8 cellular contexts compared by ENCODE assay signal in the genomic region with DNA sequence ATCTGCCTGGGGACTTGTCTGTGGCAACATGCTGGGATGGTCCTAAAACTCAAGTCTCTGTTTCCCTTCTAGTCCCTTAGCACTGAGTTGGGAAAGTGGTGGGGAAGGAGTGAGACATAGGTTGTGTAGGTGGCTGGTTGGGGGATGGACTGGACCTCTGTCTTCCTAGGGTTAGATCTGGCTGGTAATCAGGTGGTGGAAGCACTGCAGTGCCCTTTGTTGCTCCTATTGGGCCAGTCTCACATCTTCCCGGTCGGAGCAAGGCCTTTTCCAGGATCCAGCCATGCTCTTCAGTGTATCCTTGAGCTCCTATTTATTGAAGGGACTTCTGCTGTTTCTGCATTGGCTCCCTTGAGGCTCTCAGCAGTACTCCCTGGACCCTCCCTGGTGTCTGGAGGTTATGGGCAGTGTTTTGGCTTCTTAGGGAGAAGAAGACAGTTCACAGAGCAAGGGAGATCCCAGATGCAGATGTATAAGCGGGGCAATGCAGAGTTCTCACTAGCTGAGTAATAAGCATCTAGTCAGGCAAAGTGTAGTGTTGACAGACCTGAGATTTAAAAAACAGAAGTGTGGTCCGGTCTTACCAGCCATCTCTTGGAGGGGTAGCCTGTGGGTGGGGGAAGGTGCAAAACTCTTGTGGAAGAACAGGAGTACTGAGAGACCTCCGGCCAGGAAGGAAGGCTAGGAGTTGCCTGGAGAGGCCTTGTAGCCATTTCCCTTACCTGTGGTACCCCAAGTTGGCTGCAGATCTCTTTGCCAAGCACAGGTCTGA. TPM values are rescaled to one million over a fixed set of nuclear protein-coding genes. Genes with fewer than 3 reads are reported as not detected.
A peak's percentile ranks its signal among the peaks of the same experiment; 100 is the strongest.
DNase-seq lines count a peak whose midpoint lies in the region; ATAC-seq and TF ChIP-seq lines count a peak whose summit lies in the region.

No MANE protein-coding gene starts in this region.

- CTCF ChIA-PET in A673 (lab: Charles Lee), result interaction anchor here (1.9 kb wide), 1 partner anchor 29 kb away, joined by 5 read pairs; no protein-coding TSS in a partner anchor

- in situ Hi-C loops in astrocyte of the cerebellum (cut with HindIII; ENCODE audit: low sequenced_read_pairs), result no loop called here

- no peaks in the 10 kb centered on the region for H3K9me3 ChIP-seq in A673 (ENCODE audit: low read depth, low read length, poor library complexity, severe bottlenecking)

- peak overlapping the region; percentile 92 for H3K4me3 ChIP-seq in A673 (ENCODE audit: low read depth, low read length, poor library complexity, severe bottlenecking)
- H3K4me3 ChIP-seq in HFF-Myc (replicated peaks; ENCODE audit: low read depth, low read length), result peak overlapping the region; percentile 99
- peak overlapping the region; percentile 97 for H3K4me3 ChIP-seq in astrocyte of the cerebellum (ENCODE audit: low read depth, low read length)
- H3K4me3 ChIP-seq in mesendoderm (ENCODE audit: low read length), result no peak overlapping the region

- peak overlapping the region; percentile 79 for H3K9ac ChIP-seq in mesendoderm (ENCODE audit: low read length)

- peak overlapping the region; percentile 98 for H2AK5ac ChIP-seq in mesendoderm (ENCODE audit: low read length)

- WGBS in mesendoderm (ENCODE audit: extremely low coverage, insufficient coverage, low lambda C conversion rate), result no CpG with 5 or more reads among the region's 5 CpGs

- peak overlapping the region; percentile 60 for H3K4me2 ChIP-seq in mesendoderm (ENCODE audit: low read length)

- H4K5ac ChIP-seq in mesendoderm (ENCODE audit: low read length), result no peak overlapping the region

- ATAC-seq in HG02981 (IDR thresholded peaks at IDR 0.05; ENCODE audit: unreplicated experiment), result no peak

- H3K79me1 ChIP-seq in mesendoderm (ENCODE audit: low read length), result peaks cover 19% of the 10 kb centered on the region

- no peak for TF ChIP-seq CTCF in A673 (conservative IDR thresholded peaks at IDR 0.05; ENCODE audit: low read depth, low read length)
- no peak for TF ChIP-seq CTCF in HFF-Myc (IDR thresholded peaks at IDR 0.05; ENCODE audit: low read depth, low read length, missing control alignments)
- no peak for TF ChIP-seq CTCF in astrocyte of the cerebellum (IDR thresholded peaks at IDR 0.05; ENCODE audit: low read depth, low read length, missing control alignments)

- H3K4me1 ChIP-seq in A673 (ENCODE audit: insufficient read depth, low read length, poor library complexity, severe bottlenecking) (peaks cover 34% of the 10 kb centered on the region), mesendoderm (ENCODE audit: control insufficient read depth, low read depth, low read length) (peaks cover 17% of the 10 kb centered on the region)

- no peak overlapping the region for H4K8ac ChIP-seq in mesendoderm (ENCODE audit: low read depth, low read length)

- no peak overlapping the region for H3K23ac ChIP-seq in mesendoderm (ENCODE audit: low read length)

- H3K56ac ChIP-seq in mesendoderm (ENCODE audit: low read length), result peak overlapping the region; percentile 90

- H3K27ac ChIP-seq in A673 (ENCODE audit: low read depth, low read length, poor library complexity, severe bottlenecking) (peak overlapping the region; percentile 96), mesendoderm (ENCODE audit: low read depth, low read length) (peak overlapping the region; percentile 94)

- POLR2A ChIA-PET in A673 (lab: Charles Lee; ENCODE audit: low non-redundant PET), result no interaction called here

- BruUV-seq in A673 (replicated peaks; lab: Mats Ljungman, UMichigan), result TSS peak; percentile 77

- no peak overlapping the region for H2BK5ac ChIP-seq in mesendoderm (ENCODE audit: low read length)

- no peak overlapping the region for H2BK15ac ChIP-seq in mesendoderm (replicated peaks; ENCODE audit: low read depth)

- no peak overlapping the region for H2BK120ac ChIP-seq in mesendoderm (ENCODE audit: low read depth, low read length)

- peaks cover 52% of the 10 kb centered on the region for H3K79me2 ChIP-seq in mesendoderm (ENCODE audit: control insufficient read depth, insufficient read depth, low read length)

- H3K36me3 ChIP-seq in A673 (ENCODE audit: insufficient read depth, low read length, poor library complexity, severe bottlenecking) (no peaks in the 10 kb centered on the region), mesendoderm (ENCODE audit: control insufficient read depth, insufficient read depth, low read length) (peaks cover 2% of the 10 kb centered on the region)

- H3K27me3 ChIP-seq in A673 (replicated peaks; ENCODE audit: insufficient read depth, low read depth, low read length, poor library complexity) (no peaks in the 10 kb centered on the region), mesendoderm (ENCODE audit: insufficient read depth, low read length, poor library complexity) (no peaks in the 10 kb centered on the region)

- intact Hi-C loops in A673 (cut with micrococcal nuclease; ENCODE audit: unreplicated experiment), result no loop called here

- peak overlapping the region; percentile 94 for H3K18ac ChIP-seq in mesendoderm (ENCODE audit: low read length)

- H3K4ac ChIP-seq in mesendoderm (ENCODE audit: low read depth, low read length), result no peak overlapping the region

- DNase-seq in A673 (ENCODE audit: low spot score) (no peak), HFF-Myc (ENCODE audit: extremely low read depth, low read depth) (no peak), astrocyte of the cerebellum (ENCODE audit: low read depth) (no peak), mesendoderm (no peak), NCI-H748 treated with DMSO at 0.1 percent for 48 hours (lab: John Stamatoyannopoulos, UW) (no peak), T1000 (lab: John Stamatoyannopoulos, UW) (no peak), activated gamma-delta T cell treated with Interleukin-2 at 50 U/mL for 16 hours (no peak)

RNA-seq across cellular contexts. Expression of a gene that starts 1.3 kb away (rescaled TPM):
- 197 and 217 TPM in 2 replicates for total RNA-seq in A673 (2021)
- 370 TPM for polyA plus RNA-seq in mesendoderm (2013, experiment 1 of 2)
- polyA plus RNA-seq in mesendoderm (2013, experiment 2 of 2), result 358 TPM

RNA-seq across cellular contexts. Expression of a gene that starts 2.0 kb away (rescaled TPM):
- total RNA-seq in A673 (2021), result 52.9 and 62.3 TPM in 2 replicates
- polyA plus RNA-seq in mesendoderm (2013, experiment 1 of 2), result 33.6 TPM
- polyA plus RNA-seq in mesendoderm (2013, experiment 2 of 2), result 33.5 TPM

RNA-seq across cellular contexts. Expression of a gene that starts 3.4 kb away (rescaled TPM):
- 46.6 and 48.9 TPM in 2 replicates for total RNA-seq in A673 (2021)
- polyA plus RNA-seq in mesendoderm (2013, experiment 1 of 2), result 26.9 TPM
- polyA plus RNA-seq in mesendoderm (2013, experiment 2 of 2), result 26.7 TPM

RNA-seq across cellular contexts. Expression of a gene that starts 27.4 kb away (rescaled TPM):
- total RNA-seq in A673 (2021), result 99.6 and 99.9 TPM in 2 replicates
- 39.1 TPM for polyA plus RNA-seq in mesendoderm (2013, experiment 1 of 2)
- 39.3 TPM for polyA plus RNA-seq in mesendoderm (2013, experiment 2 of 2)

RNA-seq across cellular contexts. Expression of a gene that starts 38.8 kb away (rescaled TPM):
- total RNA-seq in A673 (2021), result 1.0 and 1.6 TPM in 2 replicates
- 0.37 TPM for polyA plus RNA-seq in mesendoderm (2013, experiment 1 of 2)
- polyA plus RNA-seq in mesendoderm (2013, experiment 2 of 2), result 0.38 TPM
